Comparison of ENCODE assay signal across 8 cellular contexts in genomic region chr1:16032388-16033100, GRCh38. TPM values are rescaled to one million over a fixed set of nuclear protein-coding genes. Genes with fewer than 3 reads are reported as not detected.
A peak's percentile ranks its signal among the peaks of the same experiment; 100 is the strongest.
DNase-seq lines count a peak whose midpoint lies in the region; FAIRE-seq and TF ChIP-seq lines count a peak whose summit lies in the region.

No MANE protein-coding gene starts in this region.

- TF ChIP-seq POLR2A in ovary (IDR thresholded peaks at IDR 0.05), result no peak

- H3K4me3 ChIP-seq in ovary, result no peak overlapping the region

- intact Hi-C loops in ovary (cut with DNase I), result loop anchor here in 3 of 4 donors (1.0 to 2.0 kb wide), 2 partner anchors 23 to 24 kb away; no protein-coding TSS in a partner anchor

- peak; percentile 52 for DNase-seq in SIG-M5 treated with dmso at 0.1 percent for 504 hours (lab: John Stamatoyannopoulos, UW; ENCODE audit: unreplicated experiment)
- DNase-seq in SIG-M5 (lab: John Stamatoyannopoulos, UW), result no peak
- peak; percentile 85 for DNase-seq in HT-29 (ENCODE audit: low spot score)
- peak; percentile 63 for DNase-seq in RCC 7860 (ENCODE audit: low spot score)
- peak; percentile 64 for DNase-seq in activated naive CD4-positive, alpha-beta T cell treated with Interleukin-2 at 50 U/mL for 16 hours
- peak; percentile 22 for DNase-seq in glomerular endothelial cell (ENCODE audit: extremely low read depth, low read depth, low spot score)
- peak; percentile 88 to 92 (median 89) for DNase-seq in ovary
- no peak for DNase-seq in OCI-M2 (lab: John Stamatoyannopoulos, UW; ENCODE audit: unreplicated experiment)

- H3K4me1 ChIP-seq in ovary (ENCODE audit: insufficient read depth), result peaks cover 4% of the 10 kb centered on the region

- no peak for FAIRE-seq in RCC 7860 (lab: Jason Lieb, UNC)

- H3K27me3 ChIP-seq in ovary, result no peaks in the 10 kb centered on the region

- no peaks in the 10 kb centered on the region for H3K36me3 ChIP-seq in ovary

- TF ChIP-seq CTCF in ovary (IDR thresholded peaks at IDR 0.05), result peak; percentile 97 to 99 (median 98)

- no peaks in the 10 kb centered on the region for H3K9me3 ChIP-seq in ovary

- WGBS in ovary, 3 donors, result 52 to 58% (median 55%) methylated on average over 16 to 18 of the region's 18 CpGs

- H3K27ac ChIP-seq in ovary, result no peak overlapping the region

- no peak for TF ChIP-seq EP300 in ovary (IDR thresholded peaks at IDR 0.05)

RNA-seq across cellular contexts. Expression of gene CLCNKA, which starts 10.7 kb away (rescaled TPM):
- not detected in 2 replicates for total RNA-seq in HT-29 (2014; rRNA removed; shearing (Covaris generic))
- not detected in 2 replicates for total RNA-seq in glomerular endothelial cell
- total RNA-seq in ovary, result 1 to 10 TPM in 5 of 7 donors, under 1 TPM in 1, not detected in 1; 0.97 to 2.4 (median 1.2) TPM
- polyA plus RNA-seq in ovary, result under 1 TPM; 0.08 to 0.74 TPM

RNA-seq across cellular contexts. Expression of gene CLCNKB, which starts 11.0 kb away (rescaled TPM):
- total RNA-seq in HT-29 (2014; rRNA removed; shearing (Covaris generic)), result not detected in 2 replicates
- total RNA-seq in glomerular endothelial cell, result not detected in 2 replicates
- 1 to 10 TPM in 4 of 7 donors, under 1 TPM in 2, not detected in 1; 0.82 to 8.2 (median 1.9) TPM for total RNA-seq in ovary
- under 1 TPM; 0.18 to 0.42 TPM for polyA plus RNA-seq in ovary

RNA-seq across cellular contexts. Expression of gene HSPB7, which starts 14.7 kb away (rescaled TPM):
- not detected in 2 replicates for total RNA-seq in HT-29 (2014; rRNA removed; shearing (Covaris generic))
- total RNA-seq in glomerular endothelial cell (not detected in 2 replicates), ovary (10 to 100 TPM in 6 of 7 donors, 1 to 10 TPM in 1; 1.9 to 68.7 (median 35.8) TPM)
- 10 to 100 TPM; 21.9 to 25.4 TPM for polyA plus RNA-seq in ovary

RNA-seq across cellular contexts. Expression of gene SRARP, which starts 28.5 kb away (rescaled TPM):
- not detected in 2 replicates for total RNA-seq in HT-29 (2014; rRNA removed; shearing (Covaris generic))
- 0.15 TPM in 1 of 2 replicates, not detected in the other for total RNA-seq in glomerular endothelial cell
- total RNA-seq in ovary, result not detected
- not detected for polyA plus RNA-seq in ovary

RNA-seq across cellular contexts. Expression of gene FAM131C, which starts 40.9 kb away (rescaled TPM):
- 0.34 and 0.43 TPM in 2 replicates for total RNA-seq in HT-29 (2014; rRNA removed; shearing (Covaris generic))
- total RNA-seq in glomerular endothelial cell (0.82 and 0.87 TPM in 2 replicates), ovary (1 to 10 TPM in 1 of 7 donors, under 1 TPM in 5, not detected in 1; 0.20 to 1.3 (median 0.42) TPM)
- under 1 TPM; 0.10 to 0.16 TPM for polyA plus RNA-seq in ovary

Comparison
In these comparisons a context has a peak if more than half of its experiments do, and no peak if none do; other contexts are left out.
1. DNase-seq: peak in SIG-M5 treated with dmso at 0.1 percent for 504 hours (single experiment), HT-29 (single experiment), RCC 7860 (single experiment), activated naive CD4-positive, alpha-beta T cell treated with Interleukin-2 at 50 U/mL for 16 hours (single experiment), glomerular endothelial cell (single experiment) and ovary (5 of 5); none in SIG-M5 (single experiment) and OCI-M2 (single experiment).